In genomic region chr2:169507698-169508097, GRCh38 we compare ENCODE assay signal across 10 cellular contexts. TPM values are rescaled to one million over a fixed set of nuclear protein-coding genes. Genes with fewer than 3 reads are reported as not detected.
A peak's percentile ranks its signal among the peaks of the same experiment; 100 is the strongest.
DNase-seq lines count a peak whose midpoint lies in the region; ATAC-seq, FAIRE-seq and TF ChIP-seq lines count a peak whose summit lies in the region.
"Had no signal": no experiment of that assay in that cellular context is flagged by ENCODE, and none has a peak within 500 bp of the region (broad histone marks: within the 10 kb centered on the region; RNA-seq: fewer than 3 reads in every experiment).

No MANE protein-coding gene starts in this region.

- H3K9me3 ChIP-seq in GM12878 (replicated peaks; ENCODE audit: control insufficient read depth, insufficient read depth, low read length) (no peaks in the 10 kb centered on the region), mucosa of descending colon (no peaks in the 10 kb centered on the region), sigmoid colon (no peaks in the 10 kb centered on the region), upper lobe of left lung (no peaks in the 10 kb centered on the region)

- no peak overlapping the region for H2AFZ ChIP-seq in GM12878 (ENCODE audit: control insufficient read depth, low read depth, low read length)

- TF ChIP-seq RAD21 in GM12878 (IDR thresholded peaks at IDR 0.05; ENCODE audit: insufficient read depth, low read depth, low read length), result no peak

- no peak for TF ChIP-seq EP300 in GM12878 (IDR thresholded peaks at IDR 0.05; ENCODE audit: borderline replicate concordance in 1 of 2, control insufficient read depth in 1 of 2, low read depth in 2 of 2, low read length in 2 of 2)
- no peak for TF ChIP-seq EP300 in sigmoid colon (IDR thresholded peaks at IDR 0.05)
- no peak for TF ChIP-seq EP300 in upper lobe of left lung (IDR thresholded peaks at IDR 0.05)

- in situ Hi-C loops in GM12878 (cut with MboI), result no loop called here

- SMC1A ChIA-PET in GM12878 (lab: Charles Lee; ENCODE audit: uncharacterized antibody, unreplicated experiment), result interaction anchor here (0.6 to 1.0 kb wide), 2 partner anchors 123 to 1274 kb away, joined by 3 read pairs; no protein-coding TSS in a partner anchor

- H3K36me3 ChIP-seq in GM12878 (ENCODE audit: control insufficient read depth in 2 of 2, insufficient read depth in 2 of 2, low read length in 1 of 2), result no peaks in the 10 kb centered on the region
- no peaks in the 10 kb centered on the region for H3K36me3 ChIP-seq in mucosa of descending colon (ENCODE audit: low read depth)
- peaks cover 0 to 17% (median 1%) of the 10 kb centered on the region in 4 donors for H3K36me3 ChIP-seq in sigmoid colon
- H3K36me3 ChIP-seq in upper lobe of left lung, result peaks cover 0 to 10% (median 0%) of the 10 kb centered on the region in 4 donors

- BruUV-seq in GM12878 (replicated peaks; lab: Mats Ljungman, UMichigan), result no TSS peak

- H3K4me3 ChIP-seq in GM12878 (no peak overlapping the region), mucosa of descending colon (no peak overlapping the region), sigmoid colon (no peak overlapping the region), upper lobe of left lung (no peak overlapping the region)

- H3K27ac ChIP-seq in GM12878 (ENCODE audit: control insufficient read depth, insufficient read depth) (no peak overlapping the region), sigmoid colon (no peak overlapping the region), upper lobe of left lung (no peak overlapping the region)

- no peak overlapping the region for H3K27ac Mint-ChIP-seq in activated CD4-positive, alpha-beta T cell treated with anti-CD3 and anti-CD28 coated beads, Interleukin-2, amount 10 ng/mL, durations not matched to agents 24 days and 14 days

- H3K4me1 ChIP-seq in GM12878 (ENCODE audit: control insufficient read depth, insufficient read depth, low read length), result no peaks in the 10 kb centered on the region
- H3K4me1 ChIP-seq in mucosa of descending colon (ENCODE audit: low read depth), result no peaks in the 10 kb centered on the region
- peaks cover 0 to 24% (median 11%) of the 10 kb centered on the region in 4 donors for H3K4me1 ChIP-seq in sigmoid colon
- H3K4me1 ChIP-seq in upper lobe of left lung, result peaks cover 0 to 1% (median 0%) of the 10 kb centered on the region in 4 donors

- H3K79me2 ChIP-seq in GM12878 (ENCODE audit: control insufficient read depth, insufficient read depth, low read length), result no peaks in the 10 kb centered on the region

- no peak overlapping the region for H3K4me3 Mint-ChIP-seq in activated CD4-positive, alpha-beta T cell treated with anti-CD3 and anti-CD28 coated beads, Interleukin-2, amount 10 ng/mL, durations not matched to agents 24 days and 14 days

- DNase-seq in ELR (ENCODE audit: low read depth), result peak; percentile 88
- peak; percentile 84 for DNase-seq in NCI-H146 (lab: John Stamatoyannopoulos, UW)
- no peak for DNase-seq in GM12878 (ENCODE audit: low read depth, low spot score)
- DNase-seq in mucosa of descending colon, result no peak
- DNase-seq in HEK293T (ENCODE audit: extremely low spot score), result no peak
- no peak for DNase-seq in sigmoid colon
- DNase-seq in upper lobe of left lung, result no peak
- no peak for DNase-seq in activated CD4-positive, alpha-beta T cell treated with anti-CD3 and anti-CD28 coated beads, Interleukin-2, amount 10 ng/mL, durations not matched to agents 24 days and 14 days
- DNase-seq: activated CD4-positive, alpha-beta T cell treated with anti-CD3 and anti-CD28 coated beads, Interleukin-2, amount 50 U/mL, for 48 hours; NCI-H1436 treated with DMSO at 0.1 percent for 48 hours had no signal

- no peak overlapping the region for H3K9ac ChIP-seq in GM12878 (ENCODE audit: control insufficient read depth, insufficient read depth, low read length)

- no peak overlapping the region for H3K4me2 ChIP-seq in GM12878 (ENCODE audit: control insufficient read depth, insufficient read depth)

- TF ChIP-seq CTCF in GM12878 (IDR thresholded peaks at IDR 0.05 in 2 of 3, conservative IDR thresholded peaks at IDR 0.05 in 1 of 3; ENCODE audit: control insufficient read depth in 2 of 3, extremely low read depth in 1 of 3, insufficient read depth in 1 of 3, low read depth in 3 of 3, low read length in 3 of 3) (no peak), mucosa of descending colon (IDR thresholded peaks at IDR 0.05) (no peak), sigmoid colon (IDR thresholded peaks at IDR 0.05) (no peak), upper lobe of left lung (IDR thresholded peaks at IDR 0.05) (no peak)

- RAD21 ChIA-PET in GM12878 (lab: Charles Lee; ENCODE audit: unreplicated experiment), result no interaction called here

- peaks cover 2% of the 10 kb centered on the region for H3K4me1 Mint-ChIP-seq in activated CD4-positive, alpha-beta T cell treated with anti-CD3 and anti-CD28 coated beads, Interleukin-2, amount 10 ng/mL, durations not matched to agents 24 days and 14 days

- TF ChIP-seq POLR2A in GM12878 (IDR thresholded peaks at IDR 0.05; ENCODE audit: low read depth, low read length) (no peak), sigmoid colon (IDR thresholded peaks at IDR 0.05) (no peak), upper lobe of left lung (IDR thresholded peaks at IDR 0.05) (no peak)

- no peaks in the 10 kb centered on the region for H3K27me3 Mint-ChIP-seq in activated CD4-positive, alpha-beta T cell treated with anti-CD3 and anti-CD28 coated beads, Interleukin-2, amount 10 ng/mL, durations not matched to agents 24 days and 14 days

- POLR2A ChIA-PET in GM12878 (lab: Charles Lee) (no interaction called here), HEK293T (lab: Yijun Ruan, JAX) (no interaction called here)

- H3K27me3 ChIP-seq in GM12878 (replicated peaks in 1 of 2; ENCODE audit: control insufficient read depth in 2 of 2, insufficient read depth in 2 of 2, low read length in 1 of 2) (no peaks in the 10 kb centered on the region; a peak in 1 of 4 replicates), sigmoid colon (no peaks in the 10 kb centered on the region), upper lobe of left lung (no peaks in the 10 kb centered on the region)

- H4K20me1 ChIP-seq in GM12878 (ENCODE audit: control insufficient read depth, insufficient read depth), result no peaks in the 10 kb centered on the region

- intact Hi-C loops in GM12878 (cut with micrococcal nuclease; ENCODE audit: unreplicated experiment), result no loop called here
- intact Hi-C loops in mucosa of descending colon (cut with DNase I, micrococcal nuclease), result no loop called here
- intact Hi-C loops in sigmoid colon (cut with DNase I), result no loop called here
- intact Hi-C loops in activated CD4-positive, alpha-beta T cell treated with anti-CD3 and anti-CD28 coated beads, Interleukin-2, amount 10 ng/mL, durations not matched to agents 24 days and 14 days (cut with micrococcal nuclease), result no loop called here

- no peak for FAIRE-seq in GM12878 (lab: Jason Lieb, UNC)

- CTCF ChIA-PET in GM12878 (lab: Yijun Ruan, JAX) (interaction anchor here (0.7 to 1.4 kb wide), 3 partner anchors 8 to 56 kb away, joined by 3 to 4 read pairs (median 3); no protein-coding TSS in a partner anchor), HEK293T (lab: Yijun Ruan, JAX) (interaction anchor here (1.0 to 1.3 kb wide), 2 partner anchors 28 to 29 kb away, joined by 3 read pairs; partner anchors contain the start of gene BBS5)

- no peaks in the 10 kb centered on the region for H3K9me3 Mint-ChIP-seq in activated CD4-positive, alpha-beta T cell treated with anti-CD3 and anti-CD28 coated beads, Interleukin-2, amount 10 ng/mL, durations not matched to agents 24 days and 14 days

- H3K36me3 Mint-ChIP-seq in activated CD4-positive, alpha-beta T cell treated with anti-CD3 and anti-CD28 coated beads, Interleukin-2, amount 10 ng/mL, durations not matched to agents 24 days and 14 days (ENCODE audit: low read depth), result no peaks in the 10 kb centered on the region

- ATAC-seq in GM12878 (no peak), mucosa of descending colon (peak; percentile 80), upper lobe of left lung (ENCODE audit: low FRiP score in 2 of 2) (no peak)

RNA-seq across cellular contexts. Expression of gene KLHL41, which starts 1.8 kb away (rescaled TPM):
- 0.24 and 0.25 TPM in 2 replicates for total RNA-seq in GM12878 (2013; cell fraction: nucleolus; rRNA removed)
- not detected in 2 replicates for total RNA-seq in GM12878 (2014; rRNA removed)
- 0.05 and 0.13 TPM in 2 replicates for total RNA-seq in GM12878 (2014; rRNA removed; fragmentation: Illumina TruSeq; extraction: Trizol)
- 0.10 and 0.77 TPM in 2 replicates for total RNA-seq in GM12878 (2021)
- not detected for polyA plus RNA-seq in GM12878 (2011; ENCODE audit: low read depth)
- 0.04 and 0.10 TPM in 2 replicates for polyA plus RNA-seq in GM12878 (2011; rRNA removed)
- polyA plus RNA-seq in GM12878 (2011; cell fraction: cytosol; rRNA removed), result 0.03 TPM in 1 of 2 replicates, not detected in the other
- 0.04 and 0.07 TPM in 2 replicates for polyA plus RNA-seq in GM12878 (2011; cell fraction: nucleus; rRNA removed)
- 0.11 and 0.24 TPM in 2 replicates for polyA plus RNA-seq in GM12878 (2012)
- polyA plus RNA-seq in GM12878 (2014; fragmentation: Illumina TruSeq; extraction: Trizol), result 0.03 and 0.33 TPM in 2 replicates
- polyA plus RNA-seq in GM12878 (2014; fragmentation: Nextera tagmentation; extraction: Ambion mirVana), result under 1 TPM in 1 of 2 experiments, not detected in 1; 0.04 TPM
- 0.09 TPM in 1 of 2 replicates, not detected in the other for polyA plus RNA-seq in GM12878 (2014; rRNA removed)
- polyA plus RNA-seq in GM12878 (2016; fragmentation: Nextera tagmentation; extraction: Ambion mirVana), result under 1 TPM; 0.15 to 0.38 TPM
- polyA minus RNA-seq in GM12878 (2011; rRNA and poly(A)+ RNA removed), result 0.26 and 0.59 TPM in 2 replicates
- polyA minus RNA-seq in GM12878 (2011; cell fraction: cytosol; rRNA and poly(A)+ RNA removed), result not detected in 2 replicates
- polyA minus RNA-seq in GM12878 (2011; cell fraction: nucleus; rRNA and poly(A)+ RNA removed), result not detected in 2 replicates
- 1 to 10 TPM; 1.1 to 1.5 (median 1.1) TPM for total RNA-seq in mucosa of descending colon
- total RNA-seq in sigmoid colon, result 1 to 10 TPM; 1.5 to 3.2 (median 1.9) TPM
- polyA plus RNA-seq in sigmoid colon, result under 1 TPM in 2 of 3 donors, not detected in 1; 0.17 to 0.60 TPM
- 1 to 10 TPM in 3 of 6 donors, under 1 TPM in 2, not detected in 1; 0.40 to 3.1 (median 1.3) TPM for total RNA-seq in upper lobe of left lung
- total RNA-seq in activated CD4-positive, alpha-beta T cell treated with anti-CD3 and anti-CD28 coated beads, Interleukin-2, amount 10 ng/mL, durations not matched to agents 24 days and 14 days, result 0.07 TPM in 1 of 2 replicates, not detected in the other

RNA-seq across cellular contexts. Expression of gene BBS5, which starts 28.4 kb away (rescaled TPM):
- 5.3 and 6.1 TPM in 2 replicates for total RNA-seq in GM12878 (2013; cell fraction: nucleolus; rRNA removed)
- total RNA-seq in GM12878 (2014; rRNA removed) (2.0 and 2.2 TPM in 2 replicates), GM12878 (2014; rRNA removed; fragmentation: Illumina TruSeq; extraction: Trizol) (1.8 and 1.9 TPM in 2 replicates), GM12878 (2021) (1.8 and 2.5 TPM in 2 replicates), mucosa of descending colon (1 to 10 TPM; 2.7 to 7.1 (median 4.4) TPM), sigmoid colon (1 to 10 TPM; 8.2 to 9.5 (median 9.2) TPM), upper lobe of left lung (10 to 100 TPM in 2 of 6 donors, 1 to 10 TPM in 4; 5.8 to 20.8 (median 7.2) TPM)
- 0.54 TPM for polyA plus RNA-seq in GM12878 (2011; ENCODE audit: low read depth)
- polyA plus RNA-seq in GM12878 (2011; rRNA removed) (0.72 and 0.80 TPM in 2 replicates), GM12878 (2014; fragmentation: Illumina TruSeq; extraction: Trizol) (0.74 and 1.1 TPM in 2 replicates), GM12878 (2014; fragmentation: Nextera tagmentation; extraction: Ambion mirVana) (under 1 TPM; 0.56 to 0.60 TPM), GM12878 (2014; rRNA removed) (3.0 and 3.4 TPM in 2 replicates), GM12878 (2016; fragmentation: Nextera tagmentation; extraction: Ambion mirVana) (1 to 10 TPM; 1.3 to 3.0 TPM), sigmoid colon (1 to 10 TPM in 2 of 3 donors, under 1 TPM in 1; 0.92 to 2.3 (median 1.2) TPM)
- 0.63 and 1.1 TPM in 2 replicates for polyA plus RNA-seq in GM12878 (2011; cell fraction: cytosol; rRNA removed)
- polyA plus RNA-seq in GM12878 (2011; cell fraction: nucleus; rRNA removed), result 1.2 and 1.9 TPM in 2 replicates
- polyA plus RNA-seq in GM12878 (2012), result 1.2 and 1.3 TPM in 2 replicates
- polyA minus RNA-seq in GM12878 (2011; rRNA and poly(A)+ RNA removed), result 0.44 and 1.1 TPM in 2 replicates
- polyA minus RNA-seq in GM12878 (2011; cell fraction: cytosol; rRNA and poly(A)+ RNA removed), result not detected in 2 replicates
- 0.97 and 2.4 TPM in 2 replicates for polyA minus RNA-seq in GM12878 (2011; cell fraction: nucleus; rRNA and poly(A)+ RNA removed)
- total RNA-seq in activated CD4-positive, alpha-beta T cell treated with anti-CD3 and anti-CD28 coated beads, Interleukin-2, amount 10 ng/mL, durations not matched to agents 24 days and 14 days, result 4.3 and 4.7 TPM in 2 replicates

Comparison
In these comparisons a context has a peak if more than half of its experiments do, and no peak if none do; other contexts are left out.
1. DNase-seq: peak in ELR (single experiment) and NCI-H146 (single experiment); none in GM12878 (single experiment), mucosa of descending colon (0 of 3), HEK293T (single experiment), sigmoid colon (single experiment), upper lobe of left lung (0 of 2) and activated CD4-positive, alpha-beta T cell treated with anti-CD3 and anti-CD28 coated beads, Interleukin-2, amount 10 ng/mL, durations not matched to agents 24 days and 14 days (single experiment).